In the genomic region with DNA sequence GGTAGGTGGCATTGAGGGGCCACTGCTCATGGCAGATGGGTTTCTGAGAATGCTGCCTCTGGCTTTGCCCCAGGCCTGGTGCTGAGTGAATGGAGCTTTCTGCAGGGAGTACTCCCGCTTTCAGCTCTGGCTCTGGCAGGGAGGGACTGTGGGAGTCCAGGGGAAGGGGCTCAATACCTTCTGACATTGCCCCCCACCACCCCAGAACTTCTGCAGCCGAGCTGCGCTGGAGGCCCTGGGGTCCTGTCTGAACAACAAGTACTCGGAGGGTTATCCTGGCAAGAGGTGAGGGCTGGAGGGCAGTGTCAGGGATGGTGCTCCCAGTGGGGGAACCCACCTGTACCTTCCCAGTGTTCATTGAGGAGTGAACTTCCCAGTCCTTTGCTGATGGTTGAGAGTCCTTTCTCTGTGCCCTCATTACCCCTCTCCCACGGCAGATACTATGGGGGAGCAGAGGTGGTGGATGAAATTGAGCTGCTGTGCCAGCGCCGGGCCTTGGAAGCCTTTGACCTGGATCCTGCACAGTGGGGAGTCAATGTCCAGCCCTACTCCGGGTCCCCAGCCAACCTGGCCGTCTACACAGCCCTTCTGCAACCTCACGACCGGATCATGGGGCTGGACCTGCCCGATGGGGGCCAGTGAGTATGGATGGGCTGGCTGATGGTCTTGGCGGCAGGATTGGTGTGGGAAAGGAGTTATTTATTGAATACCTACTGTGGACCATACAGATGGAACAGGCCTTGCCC, we compare ENCODE assay signal across 12 cellular contexts. TPM values are rescaled to one million over a fixed set of nuclear protein-coding genes. Genes with fewer than 3 reads are reported as not detected.
DNase-seq lines count a peak whose midpoint lies in the region; ATAC-seq, FAIRE-seq and TF ChIP-seq lines count a peak whose summit lies in the region.
"Had no signal": no experiment of that assay in that cellular context is flagged by ENCODE, and none has a peak within 500 bp of the region (broad histone marks: within the 10 kb centered on the region; RNA-seq: fewer than 3 reads in every experiment).

No MANE protein-coding gene starts in this region.

- H3K27ac ChIP-seq in GM23338 (ENCODE audit: low read depth) (no peak overlapping the region), kidney (ENCODE audit: low read depth in 2 of 2, low read length in 2 of 2) (no peak overlapping the region)

- H3K4me1 Mint-ChIP-seq in GM23338, result peaks cover 69% of the 10 kb centered on the region
- peaks cover 61% of the 10 kb centered on the region for H3K4me1 Mint-ChIP-seq in activated CD8-positive, alpha-beta T cell treated with anti-CD3 and anti-CD28 coated beads for 36 hours (ENCODE audit: low read depth)

- intact Hi-C loops in activated CD8-positive, alpha-beta T cell treated with anti-CD3 and anti-CD28 coated beads for 36 hours (cut with micrococcal nuclease), result no loop called here
- intact Hi-C loops in kidney (cut with DNase I), result no loop called here

- CTCF ChIA-PET in AG04449 (lab: Yijun Ruan, JAX), result interaction anchor here (1.2 to 13.3 kb wide), 4 partner anchors 12 to 221 kb away, joined by 4 to 425 read pairs (median 155); a partner anchor contains a TSS
- CTCF ChIA-PET in activated CD8-positive, alpha-beta T cell treated with anti-CD3 and anti-CD28 coated beads for 36 hours (lab: Charles Lee), result interaction anchor here (2.0 to 13.6 kb wide), 3 partner anchors 10 to 221 kb away, joined by 5 to 431 read pairs (median 215); a partner anchor contains a TSS

- POLR2A ChIA-PET in AG04449 (lab: Yijun Ruan, JAX), result interaction anchor here (1.4 to 3.4 kb wide), 5 partner anchors 8 to 227 kb away, joined by 4 to 74 read pairs (median 7); no protein-coding TSS in a partner anchor
- POLR2A ChIA-PET in activated CD8-positive, alpha-beta T cell treated with anti-CD3 and anti-CD28 coated beads for 36 hours (lab: Charles Lee), result interaction anchor here (0.9 to 12.9 kb wide), 7 partner anchors 4 to 121 kb away, joined by 3 to 238 read pairs (median 10); a partner anchor contains a TSS

- no peak for DNase-seq in AG04449 (ENCODE audit: low read depth, low spot score)
- DNase-seq in GM23338 (ENCODE audit: low spot score), result no peak
- DNase-seq in activated CD8-positive, alpha-beta T cell treated with anti-CD3 and anti-CD28 coated beads for 36 hours, result no peak
- peak; percentile 44 for DNase-seq in kidney
- no peak for DNase-seq in AG08396 (ENCODE audit: low spot score)
- DNase-seq in NCI-H510A (lab: John Stamatoyannopoulos, UW), result no peak
- DNase-seq: EL, NCI-H748 treated with DMSO at 0.1 percent for 48 hours had no signal

- peaks cover 50% of the 10 kb centered on the region for H3K4me1 ChIP-seq in GM23338 (ENCODE audit: insufficient read depth)
- H3K4me1 ChIP-seq in kidney (ENCODE audit: control insufficient read depth in 1 of 2, insufficient read depth in 1 of 2, low read depth in 1 of 2, low read length in 2 of 2), result peaks cover 8 to 9% of the 10 kb centered on the region in 2 donors

- peaks cover 56% of the 10 kb centered on the region for H3F3A ChIP-seq in GM23338 (replicated peaks; ENCODE audit: low read depth)

- no peak for FAIRE-seq in kidney (lab: Jason Lieb, UNC)

- no peak overlapping the region for H2AFZ ChIP-seq in GM23338

- H3K9me3 ChIP-seq in kidney (ENCODE audit: control insufficient read depth in 1 of 2, low read length in 2 of 2), result no peaks in the 10 kb centered on the region

- H4K20me1 ChIP-seq in GM23338 (replicated peaks; ENCODE audit: insufficient read depth), result peaks cover 34% of the 10 kb centered on the region

- H3K4me3 ChIP-seq in AG04449 (ENCODE audit: low read depth, low read length) (peak overlapping the region; percentile 93), GM23338 (peak overlapping the region; percentile 95), kidney (ENCODE audit: low read length in 2 of 2) (no peak overlapping the region)

- no peak for ATAC-seq in GM23338
- no peak for ATAC-seq in activated CD8-positive, alpha-beta T cell treated with anti-CD3 and anti-CD28 coated beads for 36 hours
- no peak for ATAC-seq in GM19397 (IDR thresholded peaks at IDR 0.05; ENCODE audit: unreplicated experiment)
- no peak for ATAC-seq in HG02571 (IDR thresholded peaks at IDR 0.05; ENCODE audit: unreplicated experiment)

- H3K36me3 Mint-ChIP-seq in GM23338 (ENCODE audit: low read depth), result peaks cover 60% of the 10 kb centered on the region
- peaks cover 59% of the 10 kb centered on the region for H3K36me3 Mint-ChIP-seq in activated CD8-positive, alpha-beta T cell treated with anti-CD3 and anti-CD28 coated beads for 36 hours (ENCODE audit: low read depth)

- no peaks in the 10 kb centered on the region for H3K9me2 ChIP-seq in GM23338 (ENCODE audit: insufficient read depth)

- peak overlapping the region; percentile 86; the same call in 1 of the 2 replicates for H3K27ac Mint-ChIP-seq in GM23338
- peak overlapping the region; percentile 99 for H3K27ac Mint-ChIP-seq in activated CD8-positive, alpha-beta T cell treated with anti-CD3 and anti-CD28 coated beads for 36 hours

- peaks cover 58% of the 10 kb centered on the region for H3K27me3 Mint-ChIP-seq in GM23338 (ENCODE audit: insufficient read depth, low read depth, poor library complexity)
- peaks cover 10% of the 10 kb centered on the region for H3K27me3 Mint-ChIP-seq in activated CD8-positive, alpha-beta T cell treated with anti-CD3 and anti-CD28 coated beads for 36 hours

- peaks cover 55% of the 10 kb centered on the region for H3K27me3 ChIP-seq in GM23338 (ENCODE audit: insufficient read depth)

- H3K9me3 Mint-ChIP-seq in GM23338, result no peaks in the 10 kb centered on the region; the same call in 1 of the 3 replicates
- H3K9me3 Mint-ChIP-seq in activated CD8-positive, alpha-beta T cell treated with anti-CD3 and anti-CD28 coated beads for 36 hours, result no peaks in the 10 kb centered on the region

- H3K36me3 ChIP-seq in GM23338 (ENCODE audit: insufficient read depth), result peaks cover 26% of the 10 kb centered on the region
- peaks cover 11 to 26% of the 10 kb centered on the region in 2 donors for H3K36me3 ChIP-seq in kidney (ENCODE audit: control insufficient read depth in 1 of 2, insufficient read depth in 2 of 2, low read length in 2 of 2)

- H3K79me2 ChIP-seq in GM23338 (replicated peaks; ENCODE audit: insufficient read depth), result peaks cover 25% of the 10 kb centered on the region

- no peak for TF ChIP-seq CTCF in AG04449 (IDR thresholded peaks at IDR 0.05; ENCODE audit: insufficient read depth, low read length, missing control alignments)
- TF ChIP-seq CTCF in GM23338 (conservative IDR thresholded peaks at IDR 0.05; ENCODE audit: low read depth in 2 of 2), result no peak
- no peak for TF ChIP-seq CTCF in activated CD8-positive, alpha-beta T cell treated with anti-CD3 and anti-CD28 coated beads for 36 hours (IDR thresholded peaks at IDR 0.05)
- no peak for TF ChIP-seq CTCF in kidney (IDR thresholded peaks at IDR 0.05; ENCODE audit: borderline replicate concordance, extremely low read depth, insufficient read depth)

- H3K4me2 ChIP-seq in GM23338, result peak overlapping the region; percentile 100

- peak overlapping the region; percentile 97 for H3K4me3 Mint-ChIP-seq in GM23338
- peak overlapping the region; percentile 100 for H3K4me3 Mint-ChIP-seq in activated CD8-positive, alpha-beta T cell treated with anti-CD3 and anti-CD28 coated beads for 36 hours

- H3K9ac ChIP-seq in kidney (ENCODE audit: low read length in 2 of 2), result no peak overlapping the region

TF ChIP-seq in GM23338, 12 proteins besides CTCF, POLR2A, EP300 and RAD21 (continues in another document):
- no peak for TF ChIP-seq NANOG (IDR thresholded peaks at IDR 0.05; ENCODE audit: borderline replicate concordance)
- TF ChIP-seq EZH2phosphoT487 (IDR thresholded peaks at IDR 0.05; ENCODE audit: unreplicated experiment), result no peak
- TF ChIP-seq CREB1 (CRISPR knock-in tag; IDR thresholded peaks at IDR 0.05; ENCODE audit: low read depth), result no peak
- TF ChIP-seq ZNF114 (CRISPR knock-in tag; IDR thresholded peaks at IDR 0.05), result no peak

RNA-seq across cellular contexts. Expression of a gene that starts 1.9 kb away (rescaled TPM):
- total RNA-seq in GM23338 (2014; rRNA removed; shearing (Covaris generic)), result 363 and 387 TPM in 2 replicates
- polyA plus RNA-seq in GM23338 (2016; fragmentation: Nextera tagmentation; extraction: Ambion mirVana) (125 and 131 TPM in 2 replicates), kidney (ENCODE audit: insufficient read depth, low read depth, low replicate concordance) (49.3 TPM)
- total RNA-seq in activated CD8-positive, alpha-beta T cell treated with anti-CD3 and anti-CD28 coated beads for 36 hours, result 100 to 1,000 TPM; 480 to 529 TPM
- total RNA-seq in kidney, result 70.1 TPM

RNA-seq across cellular contexts. Expression of a gene that starts 14.9 kb away (rescaled TPM):
- total RNA-seq in GM23338 (2014; rRNA removed; shearing (Covaris generic)), result 1.5 and 4.5 TPM in 2 replicates
- polyA plus RNA-seq in GM23338 (2016; fragmentation: Nextera tagmentation; extraction: Ambion mirVana), result 0.89 and 1.1 TPM in 2 replicates
- total RNA-seq in activated CD8-positive, alpha-beta T cell treated with anti-CD3 and anti-CD28 coated beads for 36 hours, result under 1 TPM; 0.41 to 0.45 TPM
- 0.16 TPM for total RNA-seq in kidney
- polyA plus RNA-seq in kidney (ENCODE audit: insufficient read depth, low read depth, low replicate concordance), result 0.71 TPM
- total RNA-seq: epithelial cell of proximal tubule, mononuclear cell had no signal

RNA-seq across cellular contexts. Expression of a gene that starts 19.5 kb away (rescaled TPM):
- total RNA-seq in GM23338 (2014; rRNA removed; shearing (Covaris generic)), result 1.2 and 3.0 TPM in 2 replicates
- polyA plus RNA-seq in GM23338 (2016; fragmentation: Nextera tagmentation; extraction: Ambion mirVana), result 0.48 and 0.59 TPM in 2 replicates
- total RNA-seq in activated CD8-positive, alpha-beta T cell treated with anti-CD3 and anti-CD28 coated beads for 36 hours, result 1 to 10 TPM; 1.7 to 2.1 TPM
- total RNA-seq in kidney, result 3.1 TPM
- polyA plus RNA-seq in kidney (ENCODE audit: insufficient read depth, low read depth, low replicate concordance), result 1.5 TPM
- total RNA-seq: epithelial cell of proximal tubule had no signal

Comparison
In these comparisons a context has a peak if more than half of its experiments do, and no peak if none do; other contexts are left out.
1. H3K4me3 ChIP-seq: peak in AG04449 (single experiment) and GM23338 (single experiment); none in kidney (0 of 2).